In genomic region chr19:51338563-51339312, GRCh38 we compare ENCODE assay signal across 1 cellular context.
TF ChIP-seq lines count a peak whose summit lies in the region.

No MANE protein-coding gene starts in this region.

TF ChIP-seq in IMR-90, 13 proteins besides CTCF, POLR2A, EP300 and RAD21:
- TF ChIP-seq MAZ (IDR thresholded peaks at IDR 0.05; ENCODE audit: borderline replicate concordance, low read depth, low read length) (peak; percentile 49; the same call in 1 of the 2 replicates), RFX5 (IDR thresholded peaks at IDR 0.05; ENCODE audit: low read depth, low read length) (no peak), SMC3 (IDR thresholded peaks at IDR 0.05; ENCODE audit: low read depth, low read length) (peak; percentile 75), BHLHE40 (IDR thresholded peaks at IDR 0.05; ENCODE audit: low read depth, low read length) (no peak), CHD1 (IDR thresholded peaks at IDR 0.05; ENCODE audit: low read depth, low read length) (no peak), CEBPB (IDR thresholded peaks at IDR 0.05; ENCODE audit: low read depth, low read length) (no peak), RCOR1 (IDR thresholded peaks at IDR 0.05; ENCODE audit: insufficient replicate concordance, low read length) (no peak), MXI1 (IDR thresholded peaks at IDR 0.05; ENCODE audit: borderline replicate concordance, low read depth, low read length) (peak; percentile 44), FOS (IDR thresholded peaks at IDR 0.05; ENCODE audit: low read depth, low read length) (no peak)
